ENCODE assay signal across 35 cellular contexts in genomic region chr18:31554776-31555175, GRCh38. TPM values are rescaled to one million over a fixed set of nuclear protein-coding genes. Genes with fewer than 3 reads are reported as not detected.
"Had no signal": no experiment of that assay in that cellular context is flagged by ENCODE, and none has a peak within 500 bp of the region (broad histone marks: within the 10 kb centered on the region; RNA-seq: fewer than 3 reads in every experiment).

No MANE protein-coding gene starts in this region.

- H3K27me3 ChIP-seq: hepatocyte, pancreas, sigmoid colon, testis, thyroid gland, transverse colon, upper lobe of left lung, vagina had no signal

- H3K9me3 ChIP-seq: lower lobe of right lung, pancreas, prostate gland, sigmoid colon, stomach, testis, thyroid gland, transverse colon, upper lobe of left lung, vagina had no signal

- DNase-seq: islet precursor cell; left ventricle myocardium superior; lower lobe of right lung; mammary epithelial cell; mesenchymal stem cell; naive thymus-derived CD8-positive, alpha-beta T cell; nucleus accumbens; pancreas; posterior cingulate gyrus; retina; right cardiac atrium; sigmoid colon; stimulated activated CD4-positive, alpha-beta T cell treated with anti-CD3 and anti-CD28 coated beads, Interleukin-1b, Interleukin-23, amount 100 ng/mL, for 48 hours; stimulated activated CD4-positive, alpha-beta T cell treated with anti-CD3 and anti-CD28 coated beads, Interleukin-2, amount 100 ng/mL, for 48 hours; stimulated activated CD4-positive, alpha-beta T cell treated with anti-CD3 and anti-CD28 coated beads, Interleukin-4, amount 100 ng/mL, for 4 hours; stimulated activated CD8-positive, alpha-beta memory T cell treated with anti-CD3 and anti-CD28 coated beads, Interleukin-4, amount 100 ng/mL, for 48 hours; stimulated activated naive B cell treated with anti-CD40 and anti-IgM and Interleukin-4, amounts not matched to agents 10 μg/mL and 1 μg/mL and 100 μg/mL, for 72 hours; stimulated activated naive CD8-positive, alpha-beta T cell treated with anti-CD3 and anti-CD28 coated beads, Interleukin-15, Interleukin-2, amounts not matched to agents 100 U/mL and 50 U/mL, for 24 hours; stomach; testis; thyroid gland; transverse colon; upper lobe of left lung had no signal

- H3K9me3 Mint-ChIP-seq: mesothelial cell of epicardium; naive thymus-derived CD8-positive, alpha-beta T cell; nephron; neural crest cell; stimulated activated naive B cell treated with anti-CD40 and anti-IgM and Interleukin-4, amounts not matched to agents 10 μg/mL and 1 μg/mL and 100 μg/mL, for 72 hours had no signal

- H3K4me1 ChIP-seq: lower lobe of right lung, pancreas, prostate gland, sigmoid colon, testis, thyroid gland, transverse colon, vagina had no signal

- H3K36me3 ChIP-seq: lower lobe of right lung, pancreas, prostate gland, sigmoid colon, stomach, thyroid gland, transverse colon, upper lobe of left lung, vagina had no signal

- H3K4me2 ChIP-seq: hepatocyte, smooth muscle cell had no signal

- H3K4me3 ChIP-seq: hepatocyte, lower lobe of right lung, pancreas, prostate gland, sigmoid colon, smooth muscle cell, stomach, testis, thyroid gland, transverse colon, upper lobe of left lung, vagina had no signal

- H3K79me2 ChIP-seq: hepatocyte had no signal

- H3K4me1 Mint-ChIP-seq: nephron had no signal

- H3K4me3 Mint-ChIP-seq: mesothelial cell of epicardium; naive thymus-derived CD8-positive, alpha-beta T cell; nephron; neural crest cell; stimulated activated naive B cell treated with anti-CD40 and anti-IgM and Interleukin-4, amounts not matched to agents 10 μg/mL and 1 μg/mL and 100 μg/mL, for 72 hours had no signal

- H3K36me3 Mint-ChIP-seq: naive thymus-derived CD8-positive, alpha-beta T cell; stimulated activated naive B cell treated with anti-CD40 and anti-IgM and Interleukin-4, amounts not matched to agents 10 μg/mL and 1 μg/mL and 100 μg/mL, for 72 hours had no signal

- H3K27ac ChIP-seq: hepatocyte, lower lobe of right lung, pancreas, prostate gland, sigmoid colon, stomach, testis, thyroid gland, transverse colon, upper lobe of left lung, vagina had no signal

- H3K27ac Mint-ChIP-seq: mesothelial cell of epicardium; naive thymus-derived CD8-positive, alpha-beta T cell; nephron; stimulated activated naive B cell treated with anti-CD40 and anti-IgM and Interleukin-4, amounts not matched to agents 10 μg/mL and 1 μg/mL and 100 μg/mL, for 72 hours had no signal

- ATAC-seq: left ventricle myocardium superior; lower lobe of right lung; naive thymus-derived CD8-positive, alpha-beta T cell; pancreas; right cardiac atrium; stimulated activated naive B cell treated with anti-CD40 and anti-IgM and Interleukin-4, amounts not matched to agents 10 μg/mL and 1 μg/mL and 100 μg/mL, for 72 hours; stimulated activated naive CD8-positive, alpha-beta T cell treated with anti-CD3 and anti-CD28 coated beads, Interleukin-15, Interleukin-2, amounts not matched to agents 100 U/mL and 50 U/mL, for 24 hours had no signal

RNA-seq across cellular contexts. Expression of gene TTR, which starts 36.9 kb away (rescaled TPM):
- total RNA-seq: kidney epithelial cell; left ventricle myocardium superior; lower lobe of right lung; mammary epithelial cell; mesothelial cell of epicardium; mononuclear cell; myocyte; naive thymus-derived CD8-positive, alpha-beta T cell; neural crest cell; osteoblast; smooth muscle cell; thyroid gland; urinary bladder; vagina had no signal
- polyA plus RNA-seq: mammary epithelial cell; naive thymus-derived CD8-positive, alpha-beta T cell had no signal

RNA-seq across cellular contexts. Expression of gene DSG2, which starts 56.8 kb away (rescaled TPM):
- total RNA-seq: myocyte had no signal
